In genomic region chr2:169694894-169695260, GRCh38 we compare ENCODE assay signal across 9 cellular contexts. TPM values are rescaled to one million over a fixed set of nuclear protein-coding genes. Genes with fewer than 3 reads are reported as not detected.
A peak's percentile ranks its signal among the peaks of the same experiment; 100 is the strongest.
DNase-seq lines count a peak whose midpoint lies in the region; ATAC-seq lines count a peak whose summit lies in the region.
"Had no signal": no experiment of that assay in that cellular context is flagged by ENCODE, and none has a peak within 500 bp of the region (broad histone marks: within the 10 kb centered on the region; RNA-seq: fewer than 3 reads in every experiment).

No MANE protein-coding gene starts in this region.

- peaks cover 16% of the 10 kb centered on the region for H3K4me1 Mint-ChIP-seq in activated CD4-positive, alpha-beta memory T cell treated with anti-CD3 and anti-CD28 coated beads for 36 hours (ENCODE audit: low read depth)
- peaks cover 16% of the 10 kb centered on the region for H3K4me1 Mint-ChIP-seq in stimulated activated memory B cell treated with anti-CD40 and anti-IgM and Interleukin-4, amounts not matched to agents 10 μg/mL and 1 μg/mL and 100 μg/mL, for 72 hours

- POLR2A ChIA-PET in activated CD4-positive, alpha-beta memory T cell treated with anti-CD3 and anti-CD28 coated beads for 36 hours (lab: Charles Lee) = interaction anchor here (0.7 to 1.6 kb wide), 4 partner anchors 11 to 110 kb away, joined by 3 to 9 read pairs (median 4); partner anchors contain the start of gene SSB

- CTCF ChIA-PET in activated CD4-positive, alpha-beta memory T cell treated with anti-CD3 and anti-CD28 coated beads for 36 hours (lab: Charles Lee) = no interaction called here

- ATAC-seq in stimulated activated memory B cell treated with anti-CD40 and anti-IgM and Interleukin-4, amounts not matched to agents 10 μg/mL and 1 μg/mL and 100 μg/mL, for 72 hours = no peak
- ATAC-seq in HG02852 (IDR thresholded peaks at IDR 0.05; ENCODE audit: unreplicated experiment) (no peak), GM18858 (IDR thresholded peaks at IDR 0.05; ENCODE audit: unreplicated experiment) (no peak), HG03108 (IDR thresholded peaks at IDR 0.05; ENCODE audit: unreplicated experiment) (no peak)

- peak overlapping the region; percentile 68 for H3K27ac Mint-ChIP-seq in activated CD4-positive, alpha-beta memory T cell treated with anti-CD3 and anti-CD28 coated beads for 36 hours
- H3K27ac Mint-ChIP-seq in stimulated activated memory B cell treated with anti-CD40 and anti-IgM and Interleukin-4, amounts not matched to agents 10 μg/mL and 1 μg/mL and 100 μg/mL, for 72 hours = peak overlapping the region; percentile 85

- peak overlapping the region; percentile 91 for H3K4me3 ChIP-seq in iPS-11a (ENCODE audit: low read depth, low read length)

- H3K9me3 Mint-ChIP-seq in activated CD4-positive, alpha-beta memory T cell treated with anti-CD3 and anti-CD28 coated beads for 36 hours = peaks cover 11% of the 10 kb centered on the region
- peaks cover 9% of the 10 kb centered on the region for H3K9me3 Mint-ChIP-seq in stimulated activated memory B cell treated with anti-CD40 and anti-IgM and Interleukin-4, amounts not matched to agents 10 μg/mL and 1 μg/mL and 100 μg/mL, for 72 hours

- intact Hi-C loops in activated CD4-positive, alpha-beta memory T cell treated with anti-CD3 and anti-CD28 coated beads for 36 hours (cut with micrococcal nuclease) = loop anchor here (1.0 to 5.0 kb wide), 5 partner anchors 12 to 168 kb away; partner anchors contain the start of genes PPIG, SSB and UBR3

- DNase-seq in DMS53 (lab: John Stamatoyannopoulos, UW) (peak; percentile 52), DMS53 treated with DMSO at 0.1 percent for 48 hours (lab: John Stamatoyannopoulos, UW; ENCODE audit: unreplicated experiment) (no peak)
- no peak for DNase-seq in activated CD4-positive, alpha-beta memory T cell treated with anti-CD3 and anti-CD28 coated beads for 36 hours

- H3K27me3 Mint-ChIP-seq in activated CD4-positive, alpha-beta memory T cell treated with anti-CD3 and anti-CD28 coated beads for 36 hours = peaks cover 6% of the 10 kb centered on the region
- peaks cover 20% of the 10 kb centered on the region for H3K27me3 Mint-ChIP-seq in stimulated activated memory B cell treated with anti-CD40 and anti-IgM and Interleukin-4, amounts not matched to agents 10 μg/mL and 1 μg/mL and 100 μg/mL, for 72 hours

- peaks cover 19% of the 10 kb centered on the region for H3K36me3 Mint-ChIP-seq in activated CD4-positive, alpha-beta memory T cell treated with anti-CD3 and anti-CD28 coated beads for 36 hours
- peaks cover 28% of the 10 kb centered on the region for H3K36me3 Mint-ChIP-seq in stimulated activated memory B cell treated with anti-CD40 and anti-IgM and Interleukin-4, amounts not matched to agents 10 μg/mL and 1 μg/mL and 100 μg/mL, for 72 hours

- H3K4me3 Mint-ChIP-seq in activated CD4-positive, alpha-beta memory T cell treated with anti-CD3 and anti-CD28 coated beads for 36 hours = peak overlapping the region; percentile 90
- peak overlapping the region; percentile 90 for H3K4me3 Mint-ChIP-seq in stimulated activated memory B cell treated with anti-CD40 and anti-IgM and Interleukin-4, amounts not matched to agents 10 μg/mL and 1 μg/mL and 100 μg/mL, for 72 hours

RNA-seq across cellular contexts. Expression of gene PHOSPHO2, which starts 0.6 kb away (rescaled TPM):
- total RNA-seq in activated CD4-positive, alpha-beta memory T cell treated with anti-CD3 and anti-CD28 coated beads for 36 hours = 1 to 10 TPM; 2.6 to 3.4 TPM

RNA-seq across cellular contexts. Expression of gene CFAP210, which starts 0.7 kb away (rescaled TPM):
- not detected for total RNA-seq in activated CD4-positive, alpha-beta memory T cell treated with anti-CD3 and anti-CD28 coated beads for 36 hours
- total RNA-seq: A172 had no signal

RNA-seq across cellular contexts. Expression of gene KLHL23, which starts 38.8 kb away (rescaled TPM):
- 1 to 10 TPM; 3.1 to 3.9 TPM for total RNA-seq in activated CD4-positive, alpha-beta memory T cell treated with anti-CD3 and anti-CD28 coated beads for 36 hours
